ENCODE assay signal across 21 cellular contexts in the genomic region with DNA sequence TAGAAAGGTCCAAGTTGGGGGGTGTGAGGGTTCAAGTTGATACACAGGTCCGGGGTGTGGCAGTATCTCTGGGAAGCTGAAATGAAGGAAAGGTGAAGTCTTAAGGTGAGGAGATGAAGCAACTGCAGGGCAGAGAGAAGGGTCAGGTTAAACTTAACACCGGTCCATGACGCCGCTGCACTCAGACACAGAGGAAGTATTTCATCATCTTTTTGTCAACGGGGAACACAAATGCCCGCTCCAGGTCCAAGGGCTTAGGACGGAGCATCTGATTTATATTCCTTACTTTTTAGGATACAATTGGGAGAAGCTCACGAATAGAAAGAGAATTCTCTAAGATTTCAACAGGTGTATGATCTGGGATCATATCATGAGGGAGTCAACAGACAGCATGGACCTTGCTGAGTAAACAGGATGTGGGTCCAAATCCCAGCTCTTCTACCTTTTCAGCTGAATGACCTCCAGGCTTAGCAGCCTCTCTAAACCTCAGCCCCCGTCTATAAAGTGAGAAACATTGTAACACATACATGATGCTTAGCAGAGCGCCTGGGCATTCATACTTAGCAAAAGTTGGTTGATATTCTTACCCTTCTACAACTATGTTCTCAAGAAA.
"Had no signal": no experiment of that assay in that cellular context is flagged by ENCODE, and none has a peak within 500 bp of the region (broad histone marks: within the 10 kb centered on the region; RNA-seq: fewer than 3 reads in every experiment).

No MANE protein-coding gene starts in this region.

- H3K4me3 Mint-ChIP-seq: natural killer cell treated with Interleukin-12 subunit alpha and Interleukin-12 subunit beta and Interleukin-15 and Interleukin-18, amount 100 ng/mL, for 72 hours; neural progenitor cell had no signal

- H3K36me3 Mint-ChIP-seq: natural killer cell treated with Interleukin-12 subunit alpha and Interleukin-12 subunit beta and Interleukin-15 and Interleukin-18, amount 100 ng/mL, for 72 hours; neural progenitor cell had no signal

- H3K9ac ChIP-seq: neural progenitor cell had no signal

- H3K9me3 ChIP-seq: gastroesophageal sphincter, left lung, sigmoid colon, stomach, thoracic aorta had no signal

- FAIRE-seq: urothelium cell line had no signal

- H3K4me2 ChIP-seq: neural progenitor cell had no signal

- H3K27ac Mint-ChIP-seq: natural killer cell treated with Interleukin-12 subunit alpha and Interleukin-12 subunit beta and Interleukin-15 and Interleukin-18, amount 100 ng/mL, for 72 hours; neural progenitor cell had no signal

- H2AFZ ChIP-seq: neural progenitor cell had no signal

- H3K27me3 ChIP-seq: gastroesophageal sphincter, left lung, neural progenitor cell, sigmoid colon, stomach had no signal

- H3K4me1 Mint-ChIP-seq: neural progenitor cell had no signal

- H3K9me3 Mint-ChIP-seq: natural killer cell treated with Interleukin-12 subunit alpha and Interleukin-12 subunit beta and Interleukin-15 and Interleukin-18, amount 100 ng/mL, for 72 hours; neural progenitor cell had no signal

- H3K27ac ChIP-seq: gastroesophageal sphincter, left lung, neural progenitor cell, sigmoid colon, skin epidermis, stomach, thoracic aorta had no signal

- ATAC-seq: esophagus mucosa; gastroesophageal sphincter; left lung; natural killer cell treated with Interleukin-12 subunit alpha and Interleukin-12 subunit beta and Interleukin-15 and Interleukin-18, amount 100 ng/mL, for 72 hours had no signal

- DNase-seq: cortex of kidney; effector memory CD4-positive, alpha-beta T cell; glutamatergic neuron; islet precursor cell; left lung; midbrain; occipital lobe; sigmoid colon; stimulated activated CD4-positive, alpha-beta T cell treated with anti-CD3 and anti-CD28 coated beads, Interleukin-12 subunit alpha, Interleukin-12 subunit beta, amount 100 ng/mL, for 4 hours; stimulated activated naive CD4-positive, alpha-beta T cell; stomach; substantia nigra; trophoblast cell had no signal

- H3K36me3 ChIP-seq: gastroesophageal sphincter, neural progenitor cell, sigmoid colon, thoracic aorta had no signal

- H3K4me1 ChIP-seq: left lung, neural progenitor cell had no signal

- H3K27me3 Mint-ChIP-seq: natural killer cell treated with Interleukin-12 subunit alpha and Interleukin-12 subunit beta and Interleukin-15 and Interleukin-18, amount 100 ng/mL, for 72 hours had no signal

- H3K4me3 ChIP-seq: gastroesophageal sphincter, left lung, lung, neural progenitor cell, sigmoid colon, skin epidermis, stomach, thoracic aorta had no signal
